12 cellular contexts compared by ENCODE assay signal in the genomic region with DNA sequence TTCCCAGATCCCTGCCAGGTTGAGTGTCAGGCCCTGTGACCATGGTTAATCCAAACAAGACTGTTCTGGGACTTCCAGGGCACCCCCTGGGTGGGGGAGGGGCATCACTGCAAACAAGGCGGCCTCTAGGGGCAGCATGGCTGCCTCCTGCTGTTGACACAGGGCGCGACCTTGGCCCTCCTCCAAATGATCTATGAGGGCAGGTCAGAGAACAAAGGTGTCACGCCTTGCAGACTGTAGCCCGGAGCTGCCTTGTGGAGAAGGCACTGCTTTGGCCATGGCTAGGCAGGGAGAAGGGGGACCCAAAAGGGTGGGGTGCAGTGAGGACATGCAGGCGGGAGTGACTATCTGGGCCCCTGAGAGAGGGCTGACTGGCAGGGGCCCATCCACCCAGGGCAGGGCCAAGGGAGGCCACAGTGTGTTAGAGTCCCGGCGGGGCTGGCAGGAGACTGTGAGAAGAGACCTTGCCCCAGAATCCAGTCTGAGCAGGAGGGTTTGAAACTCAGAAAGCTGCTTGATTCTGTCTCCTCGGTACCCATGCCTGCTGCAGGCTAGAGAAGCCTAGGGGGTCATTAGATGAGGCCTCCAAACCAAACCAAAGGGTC. TPM values are rescaled to one million over a fixed set of nuclear protein-coding genes. Genes with fewer than 3 reads are reported as not detected.
DNase-seq lines count a peak whose midpoint lies in the region; ATAC-seq, FAIRE-seq and TF ChIP-seq lines count a peak whose summit lies in the region.
"Had no signal": no experiment of that assay in that cellular context is flagged by ENCODE, and none has a peak within 500 bp of the region (broad histone marks: within the 10 kb centered on the region; RNA-seq: fewer than 3 reads in every experiment).

No MANE protein-coding gene starts in this region.

- POLR2A ChIA-PET in GM12878 (lab: Charles Lee), result no interaction called here

- RAD21 ChIA-PET in GM12878 (lab: Charles Lee; ENCODE audit: unreplicated experiment), result no interaction called here

- CTCF ChIA-PET in GM12878 (lab: Yijun Ruan, JAX), result interaction anchor here (2.8 kb wide), 1 partner anchor 39 kb away, joined by 10 read pairs; no protein-coding TSS in a partner anchor

- peak; percentile 52 for DNase-seq in NCI-H2029 (lab: John Stamatoyannopoulos, UW)
- no peak for DNase-seq in NCI-H2029 treated with DMSO at 0.1 percent for 48 hours (lab: John Stamatoyannopoulos, UW)
- DNase-seq in GM12878 (ENCODE audit: low read depth, low spot score), result no peak
- no peak for DNase-seq in neural progenitor cell (ENCODE audit: low spot score)
- DNase-seq in NCI-H2171 treated with DMSO at 0.1 percent for 48 hours (lab: John Stamatoyannopoulos, UW), result no peak
- DNase-seq in urothelium cell line (ENCODE audit: low spot score), result no peak
- DNase-seq in T-helper 2 cell treated with Interferon-gamma antibody and Interleukin-4, amounts not matched to agents 5 μg/mL and 100 μg/mL, for 36 hours (ENCODE audit: low spot score), result no peak
- DNase-seq: stimulated activated CD4-positive, alpha-beta T cell treated with anti-CD3 and anti-CD28 coated beads, Interleukin-2, amount 100 ng/mL, for 48 hours had no signal

- H3K4me2 ChIP-seq in GM12878 (ENCODE audit: control insufficient read depth, insufficient read depth) (no peak overlapping the region), neural progenitor cell (no peak overlapping the region)

- H3K36me3 ChIP-seq in GM12878 (ENCODE audit: control insufficient read depth in 2 of 2, insufficient read depth in 2 of 2, low read length in 1 of 2), result no peaks in the 10 kb centered on the region
- H3K36me3 ChIP-seq in neural progenitor cell, result no peaks in the 10 kb centered on the region
- H3K36me3 ChIP-seq: upper lobe of left lung had no signal

- H3K9ac ChIP-seq in GM12878 (ENCODE audit: control insufficient read depth, insufficient read depth, low read length) (no peak overlapping the region), neural progenitor cell (no peak overlapping the region)

- TF ChIP-seq POLR2A in GM12878 (IDR thresholded peaks at IDR 0.05; ENCODE audit: low read depth, low read length), result no peak

- no peaks in the 10 kb centered on the region for H3K9me3 ChIP-seq in GM12878 (replicated peaks; ENCODE audit: control insufficient read depth, insufficient read depth, low read length)
- no peaks in the 10 kb centered on the region for H3K9me3 ChIP-seq in neural progenitor cell (ENCODE audit: low read depth)
- H3K9me3 ChIP-seq: upper lobe of left lung had no signal

- H2AFZ ChIP-seq in GM12878 (ENCODE audit: control insufficient read depth, low read depth, low read length) (no peak overlapping the region), neural progenitor cell (replicated peaks) (no peak overlapping the region)

- BruUV-seq in GM12878 (replicated peaks; lab: Mats Ljungman, UMichigan), result no TSS peak

- H3K4me1 ChIP-seq in GM12878 (ENCODE audit: control insufficient read depth, insufficient read depth, low read length) (no peaks in the 10 kb centered on the region), neural progenitor cell (peaks cover 37% of the 10 kb centered on the region)
- H3K4me1 ChIP-seq: upper lobe of left lung had no signal

- no peak overlapping the region for H3K4me3 ChIP-seq in GM12878
- H3K4me3 ChIP-seq in neural progenitor cell, result no peak overlapping the region
- H3K4me3 ChIP-seq: upper lobe of left lung had no signal

- in situ Hi-C loops in GM12878 (cut with MboI), result no loop called here

- SMC1A ChIA-PET in GM12878 (lab: Charles Lee; ENCODE audit: uncharacterized antibody, unreplicated experiment), result interaction anchor here (1.7 kb wide), 1 partner anchor 12 kb away, joined by 4 read pairs; no protein-coding TSS in a partner anchor

- no peak overlapping the region for H3K27ac Mint-ChIP-seq in neural progenitor cell
- H3K27ac Mint-ChIP-seq in T-helper 2 cell treated with Interferon-gamma antibody and Interleukin-4, amounts not matched to agents 5 μg/mL and 100 μg/mL, for 36 hours, result no peak overlapping the region

- FAIRE-seq in GM12878 (lab: Jason Lieb, UNC) (no peak), urothelium cell line (lab: Jason Lieb, UNC) (no peak)
- FAIRE-seq: frontal cortex had no signal

- no peaks in the 10 kb centered on the region for H3K27me3 ChIP-seq in GM12878 (replicated peaks in 1 of 2; ENCODE audit: control insufficient read depth in 2 of 2, insufficient read depth in 2 of 2, low read length in 1 of 2)
- no peaks in the 10 kb centered on the region for H3K27me3 ChIP-seq in neural progenitor cell
- H3K27me3 ChIP-seq: upper lobe of left lung had no signal

- TF ChIP-seq EP300 in Ishikawa (IDR thresholded peaks at IDR 0.05; ENCODE audit: borderline replicate concordance), result peak; percentile 51; the same call in 1 of the 2 replicates
- TF ChIP-seq EP300 in GM12878 (IDR thresholded peaks at IDR 0.05; ENCODE audit: borderline replicate concordance in 1 of 2, control insufficient read depth in 1 of 2, low read depth in 2 of 2, low read length in 2 of 2), result no peak

- ATAC-seq in GM12878, result peak; percentile 33; the same call in 2 of the 3 replicates

- peaks cover 18% of the 10 kb centered on the region for H3K27me3 Mint-ChIP-seq in neural progenitor cell (ENCODE audit: insufficient read depth, low read depth)
- H3K27me3 Mint-ChIP-seq in T-helper 2 cell treated with Interferon-gamma antibody and Interleukin-4, amounts not matched to agents 5 μg/mL and 100 μg/mL, for 36 hours (ENCODE audit: low read depth), result no peaks in the 10 kb centered on the region

- H3K79me2 ChIP-seq in GM12878 (ENCODE audit: control insufficient read depth, insufficient read depth, low read length) (no peaks in the 10 kb centered on the region), neural progenitor cell (ENCODE audit: low read depth) (no peaks in the 10 kb centered on the region)

- peaks cover 14% of the 10 kb centered on the region for H3K36me3 Mint-ChIP-seq in neural progenitor cell
- H3K36me3 Mint-ChIP-seq in T-helper 2 cell treated with Interferon-gamma antibody and Interleukin-4, amounts not matched to agents 5 μg/mL and 100 μg/mL, for 36 hours (ENCODE audit: low read depth), result no peaks in the 10 kb centered on the region

- 69% methylated on average over 9 of the region's 9 CpGs for WGBS in GM12878 (ENCODE audit: insufficient coverage, insufficient replicate concordance, low lambda C conversion rate, missing lambda C conversion rate)

- H4K20me1 ChIP-seq in GM12878 (ENCODE audit: control insufficient read depth, insufficient read depth), result no peaks in the 10 kb centered on the region
- H4K20me1 ChIP-seq in neural progenitor cell (ENCODE audit: low read depth), result peaks cover 5% of the 10 kb centered on the region

- intact Hi-C loops in GM12878 (cut with micrococcal nuclease; ENCODE audit: unreplicated experiment), result no loop called here

- H3F3A ChIP-seq in neural progenitor cell (ENCODE audit: low read depth), result peaks cover 14% of the 10 kb centered on the region

- TF ChIP-seq CTCF in GM12878 (IDR thresholded peaks at IDR 0.05 in 2 of 3, conservative IDR thresholded peaks at IDR 0.05 in 1 of 3; ENCODE audit: control insufficient read depth in 2 of 3, extremely low read depth in 1 of 3, insufficient read depth in 1 of 3, low read depth in 3 of 3, low read length in 3 of 3), result peak in 2 of 3 experiments; percentile 12 to 20; a peak in 1 of 6 replicates
- peak; percentile 26 for TF ChIP-seq CTCF in neural progenitor cell (IDR thresholded peaks at IDR 0.05)

- no peaks in the 10 kb centered on the region for H3K9me3 Mint-ChIP-seq in neural progenitor cell
- H3K9me3 Mint-ChIP-seq in T-helper 2 cell treated with Interferon-gamma antibody and Interleukin-4, amounts not matched to agents 5 μg/mL and 100 μg/mL, for 36 hours, result no peaks in the 10 kb centered on the region

- H3K4me3 Mint-ChIP-seq in neural progenitor cell, result peak overlapping the region; percentile 31
- H3K4me3 Mint-ChIP-seq in T-helper 2 cell treated with Interferon-gamma antibody and Interleukin-4, amounts not matched to agents 5 μg/mL and 100 μg/mL, for 36 hours, result no peak overlapping the region

- TF ChIP-seq RAD21 in Ishikawa (IDR thresholded peaks at IDR 0.05; ENCODE audit: low read depth) (0 out of 2 replicates have a peak, but pooled peaks have one; percentile 5), GM12878 (IDR thresholded peaks at IDR 0.05; ENCODE audit: insufficient read depth, low read depth, low read length) (no peak)

- H3K4me1 Mint-ChIP-seq in neural progenitor cell, result peaks cover 44% of the 10 kb centered on the region
- H3K4me1 Mint-ChIP-seq in T-helper 2 cell treated with Interferon-gamma antibody and Interleukin-4, amounts not matched to agents 5 μg/mL and 100 μg/mL, for 36 hours (ENCODE audit: low read depth), result no peaks in the 10 kb centered on the region

- H3K27ac ChIP-seq in GM12878 (ENCODE audit: control insufficient read depth, insufficient read depth) (no peak overlapping the region), neural progenitor cell (no peak overlapping the region)
- H3K27ac ChIP-seq: upper lobe of left lung had no signal

RNA-seq across cellular contexts. Expression of a gene that starts 35.6 kb away (rescaled TPM):
- not detected in 2 replicates for total RNA-seq in GM12878 (2013; cell fraction: nucleolus; rRNA removed)
- total RNA-seq in GM12878 (2014; rRNA removed) (not detected in 2 replicates), GM12878 (2014; rRNA removed; fragmentation: Illumina TruSeq; extraction: Trizol) (not detected in 2 replicates), GM12878 (2021) (not detected in 2 replicates), neural progenitor cell (ENCODE audit: low replicate concordance) (0.04 and 0.59 TPM in 2 replicates)
- 0.13 TPM for polyA plus RNA-seq in GM12878 (2011; ENCODE audit: low read depth)
- polyA plus RNA-seq in GM12878 (2011; rRNA removed) (not detected in 2 replicates), GM12878 (2014; fragmentation: Illumina TruSeq; extraction: Trizol) (not detected in 2 replicates), GM12878 (2014; fragmentation: Nextera tagmentation; extraction: Ambion mirVana) (not detected), GM12878 (2014; rRNA removed) (not detected in 2 replicates), GM12878 (2016; fragmentation: Nextera tagmentation; extraction: Ambion mirVana) (under 1 TPM; 0.27 to 0.34 TPM)
- not detected in 2 replicates for polyA plus RNA-seq in GM12878 (2011; cell fraction: cytosol; rRNA removed)
- polyA plus RNA-seq in GM12878 (2011; cell fraction: nucleus; rRNA removed), result not detected in 2 replicates
- 0.06 and 0.23 TPM in 2 replicates for polyA plus RNA-seq in GM12878 (2012)
- polyA minus RNA-seq in GM12878 (2011; rRNA and poly(A)+ RNA removed), result not detected in 2 replicates
- polyA minus RNA-seq in GM12878 (2011; cell fraction: cytosol; rRNA and poly(A)+ RNA removed), result not detected in 2 replicates
- not detected in 2 replicates for polyA minus RNA-seq in GM12878 (2011; cell fraction: nucleus; rRNA and poly(A)+ RNA removed)
- total RNA-seq: mucosa of gallbladder, upper lobe of left lung had no signal

RNA-seq across cellular contexts. Expression of a gene that starts 50.8 kb away (rescaled TPM):
- total RNA-seq in GM12878 (2013; cell fraction: nucleolus; rRNA removed), result not detected in 2 replicates
- total RNA-seq in GM12878 (2014; rRNA removed) (not detected in 2 replicates), GM12878 (2014; rRNA removed; fragmentation: Illumina TruSeq; extraction: Trizol) (not detected in 2 replicates), GM12878 (2021) (not detected in 2 replicates), neural progenitor cell (ENCODE audit: low replicate concordance) (not detected in 2 replicates)
- not detected for polyA plus RNA-seq in GM12878 (2011; ENCODE audit: low read depth)
- polyA plus RNA-seq in GM12878 (2011; rRNA removed) (not detected in 2 replicates), GM12878 (2014; fragmentation: Illumina TruSeq; extraction: Trizol) (not detected in 2 replicates), GM12878 (2014; fragmentation: Nextera tagmentation; extraction: Ambion mirVana) (not detected), GM12878 (2014; rRNA removed) (not detected in 2 replicates), GM12878 (2016; fragmentation: Nextera tagmentation; extraction: Ambion mirVana) (not detected)
- not detected in 2 replicates for polyA plus RNA-seq in GM12878 (2011; cell fraction: cytosol; rRNA removed)
- not detected in 2 replicates for polyA plus RNA-seq in GM12878 (2011; cell fraction: nucleus; rRNA removed)
- not detected in 2 replicates for polyA plus RNA-seq in GM12878 (2012)
- not detected in 2 replicates for polyA minus RNA-seq in GM12878 (2011; rRNA and poly(A)+ RNA removed)
- not detected in 2 replicates for polyA minus RNA-seq in GM12878 (2011; cell fraction: cytosol; rRNA and poly(A)+ RNA removed)
- not detected in 2 replicates for polyA minus RNA-seq in GM12878 (2011; cell fraction: nucleus; rRNA and poly(A)+ RNA removed)
- total RNA-seq: frontal cortex, mucosa of gallbladder, upper lobe of left lung had no signal
